Comparison of ENCODE assay signal across 25 cellular contexts in the genomic region with DNA sequence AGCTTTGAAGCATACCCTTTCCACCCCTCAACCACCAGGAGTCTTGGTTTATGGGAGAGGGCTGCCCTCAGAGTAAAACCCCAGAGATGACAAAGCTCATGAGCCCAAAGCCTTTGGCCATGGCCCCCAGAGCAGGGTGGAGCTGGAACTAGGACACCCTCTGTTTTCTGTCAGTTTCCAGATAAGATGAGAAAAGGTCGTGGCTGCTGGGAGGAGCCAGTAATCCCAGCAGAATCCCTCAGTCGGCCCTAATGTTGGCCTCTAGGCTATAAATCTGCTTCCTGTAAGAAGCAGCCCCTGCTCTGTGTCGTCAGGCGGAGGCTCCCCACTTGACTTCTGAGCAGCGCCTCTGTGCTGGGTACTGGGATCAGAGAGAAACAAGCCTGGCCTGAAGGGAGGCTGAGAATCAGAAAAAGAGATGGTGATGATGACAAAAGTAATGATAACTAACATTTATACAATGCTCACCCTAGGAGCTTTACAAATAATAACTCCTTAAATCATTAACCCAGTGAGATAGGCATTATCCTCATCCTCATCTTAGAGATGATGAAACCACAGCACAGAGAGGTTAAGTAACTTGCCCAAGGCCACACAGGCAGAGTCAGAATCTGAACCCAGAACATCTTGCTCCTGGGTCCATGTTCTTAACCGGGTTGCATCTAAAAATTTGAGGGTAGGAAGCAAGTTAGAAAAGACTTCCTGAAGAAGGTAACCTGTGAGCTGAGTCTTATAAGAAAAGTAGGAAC.
DNase-seq lines count a peak whose midpoint lies in the region; ATAC-seq and TF ChIP-seq lines count a peak whose summit lies in the region.
"Had no signal": no experiment of that assay in that cellular context is flagged by ENCODE, and none has a peak within 500 bp of the region (broad histone marks: within the 10 kb centered on the region; RNA-seq: fewer than 3 reads in every experiment).

No MANE protein-coding gene starts in this region.

- peaks cover 70% of the 10 kb centered on the region for H3K4me1 Mint-ChIP-seq in neural progenitor cell
- H3K4me1 Mint-ChIP-seq: activated T-helper 17 cell treated with anti-CD3 and anti-CD28 coated beads, Interleukin-2, amount 50 U/mL, for 72 hours; stimulated activated memory B cell treated with anti-CD40 and anti-IgM and Interleukin-4, amounts not matched to agents 10 μg/mL and 1 μg/mL and 100 μg/mL, for 72 hours had no signal

- H3K27me3 ChIP-seq in adrenal gland (no peaks in the 10 kb centered on the region), right cardiac atrium (ENCODE audit: control insufficient read depth, insufficient read depth) (no peaks in the 10 kb centered on the region), neural progenitor cell (no peaks in the 10 kb centered on the region), left lung (no peaks in the 10 kb centered on the region)
- H3K27me3 ChIP-seq: ascending aorta, suprapubic skin had no signal

- peaks cover 10% of the 10 kb centered on the region for H3F3A ChIP-seq in neural progenitor cell (ENCODE audit: low read depth)

- TF ChIP-seq POLR2A in adrenal gland (IDR thresholded peaks at IDR 0.05) = no peak

- H3K4me1 ChIP-seq in HEK293 (ENCODE audit: control insufficient read depth, insufficient read depth, low read length) = no peaks in the 10 kb centered on the region
- H3K4me1 ChIP-seq in adrenal gland (replicated peaks in 1 of 2) = no peaks in the 10 kb centered on the region
- H3K4me1 ChIP-seq in right cardiac atrium (ENCODE audit: control insufficient read depth, insufficient read depth, low read length) = peaks cover under 1% of the 10 kb centered on the region
- peaks cover 25% of the 10 kb centered on the region for H3K4me1 ChIP-seq in neural progenitor cell
- no peaks in the 10 kb centered on the region for H3K4me1 ChIP-seq in left lung
- H3K4me1 ChIP-seq: ascending aorta had no signal

- no peak overlapping the region for H2AFZ ChIP-seq in neural progenitor cell (replicated peaks)

- no peak overlapping the region for H3K9ac ChIP-seq in neural progenitor cell

- TF ChIP-seq CTCF in HEK293 (tag by site-specific recombination; IDR thresholded peaks at IDR 0.05) (no peak), adrenal gland (IDR thresholded peaks at IDR 0.05) (no peak), neural progenitor cell (IDR thresholded peaks at IDR 0.05) (no peak), left lung (IDR thresholded peaks at IDR 0.05) (no peak)

- POLR2A ChIA-PET in HEK293 (lab: Yijun Ruan, JAX) = no interaction called here

- peak overlapping the region; percentile 42 for H3K27ac Mint-ChIP-seq in neural progenitor cell
- H3K27ac Mint-ChIP-seq: activated CD4-positive, alpha-beta memory T cell treated with anti-CD3 and anti-CD28 coated beads for 36 hours; activated naive CD4-positive, alpha-beta T cell treated with anti-CD3 and anti-CD28 coated beads, Interleukin-2, amount 50 U/mL, for 72 hours; activated T-helper 17 cell treated with anti-CD3 and anti-CD28 coated beads, Interleukin-2, amount 50 U/mL, for 72 hours; stimulated activated memory B cell treated with anti-CD40 and anti-IgM and Interleukin-4, amounts not matched to agents 10 μg/mL and 1 μg/mL and 100 μg/mL, for 72 hours had no signal

- CTCF ChIA-PET in HEK293 (lab: Yijun Ruan, JAX) = interaction anchor here (0.6 kb wide), 1 partner anchor 569 kb away, joined by 5 read pairs; no protein-coding TSS in a partner anchor

- whole genome bisulfite sequencing in adrenal gland, 4 donors = 51 to 61% (median 60%) methylated on average over 6 of the region's 6 CpGs
- WGBS in right cardiac atrium = 62% methylated on average over 6 of the region's 6 CpGs

- H3K9me3 Mint-ChIP-seq in neural progenitor cell = no peaks in the 10 kb centered on the region
- H3K9me3 Mint-ChIP-seq: activated CD4-positive, alpha-beta memory T cell treated with anti-CD3 and anti-CD28 coated beads for 36 hours; activated T-helper 17 cell treated with anti-CD3 and anti-CD28 coated beads, Interleukin-2, amount 50 U/mL, for 72 hours; stimulated activated memory B cell treated with anti-CD40 and anti-IgM and Interleukin-4, amounts not matched to agents 10 μg/mL and 1 μg/mL and 100 μg/mL, for 72 hours had no signal

- no peak overlapping the region for H3K4me3 Mint-ChIP-seq in neural progenitor cell
- H3K4me3 Mint-ChIP-seq: activated CD4-positive, alpha-beta memory T cell treated with anti-CD3 and anti-CD28 coated beads for 36 hours; activated T-helper 17 cell treated with anti-CD3 and anti-CD28 coated beads, Interleukin-2, amount 50 U/mL, for 72 hours; stimulated activated memory B cell treated with anti-CD40 and anti-IgM and Interleukin-4, amounts not matched to agents 10 μg/mL and 1 μg/mL and 100 μg/mL, for 72 hours had no signal

- DNase-seq in adrenal gland (peak in 6 of 7 donors; percentile 14 to 62 (median 24)), right cardiac atrium (peak; percentile 55 to 72 (median 68)), neural progenitor cell (ENCODE audit: low spot score) (no peak), left lung (no peak)
- no peak for DNase-seq in stimulated activated CD4-positive, alpha-beta T cell treated with anti-CD3 and anti-CD28 coated beads, Interleukin-4, amount 100 ng/mL, for 4 hours
- DNase-seq: activated CD4-positive, alpha-beta memory T cell treated with anti-CD3 and anti-CD28 coated beads for 36 hours; activated CD8-positive, alpha-beta memory T cell treated with anti-CD3 and anti-CD28 coated beads, Interleukin-2, amount 50 U/mL, for 48 hours; C1 segment of cervical spinal cord; dorsolateral prefrontal cortex; glutamatergic neuron; left colon; NCI-H1048; NCI-H187 treated with DMSO at 0.1 percent for 48 hours; NCI-H69; small intestine had no signal

- no peaks in the 10 kb centered on the region for H4K20me1 ChIP-seq in neural progenitor cell (ENCODE audit: low read depth)

- H3K27me3 Mint-ChIP-seq in neural progenitor cell (ENCODE audit: insufficient read depth, low read depth) = peaks cover 9% of the 10 kb centered on the region
- H3K27me3 Mint-ChIP-seq: activated CD4-positive, alpha-beta memory T cell treated with anti-CD3 and anti-CD28 coated beads for 36 hours; activated T-helper 17 cell treated with anti-CD3 and anti-CD28 coated beads, Interleukin-2, amount 50 U/mL, for 72 hours; stimulated activated memory B cell treated with anti-CD40 and anti-IgM and Interleukin-4, amounts not matched to agents 10 μg/mL and 1 μg/mL and 100 μg/mL, for 72 hours had no signal

- no peaks in the 10 kb centered on the region for H3K36me3 Mint-ChIP-seq in neural progenitor cell
- H3K36me3 Mint-ChIP-seq: activated CD4-positive, alpha-beta memory T cell treated with anti-CD3 and anti-CD28 coated beads for 36 hours; activated naive CD4-positive, alpha-beta T cell treated with anti-CD3 and anti-CD28 coated beads, Interleukin-2, amount 50 U/mL, for 72 hours; stimulated activated memory B cell treated with anti-CD40 and anti-IgM and Interleukin-4, amounts not matched to agents 10 μg/mL and 1 μg/mL and 100 μg/mL, for 72 hours had no signal

- no peak overlapping the region for H3K27ac ChIP-seq in HEK293 (ENCODE audit: extremely low read depth, low read depth, low read length)
- peak overlapping the region in 2 of 5 donors; percentile 15 to 66 for H3K27ac ChIP-seq in adrenal gland
- H3K27ac ChIP-seq in right cardiac atrium (ENCODE audit: low read length) = peak overlapping the region; percentile 93
- no peak overlapping the region for H3K27ac ChIP-seq in neural progenitor cell
- H3K27ac ChIP-seq in left lung = no peak overlapping the region
- H3K27ac ChIP-seq: ascending aorta, RWPE1 had no signal

- no peaks in the 10 kb centered on the region for H3K9me3 ChIP-seq in HEK293 (ENCODE audit: control insufficient read depth, insufficient read depth, low read depth, low read length)
- no peaks in the 10 kb centered on the region for H3K9me3 ChIP-seq in adrenal gland (replicated peaks in 1 of 3)
- H3K9me3 ChIP-seq in right cardiac atrium (ENCODE audit: control insufficient read depth, low read length) = no peaks in the 10 kb centered on the region
- no peaks in the 10 kb centered on the region for H3K9me3 ChIP-seq in neural progenitor cell (ENCODE audit: low read depth)
- H3K9me3 ChIP-seq in left lung = no peaks in the 10 kb centered on the region
- H3K9me3 ChIP-seq: ascending aorta, suprapubic skin had no signal

- H3K79me2 ChIP-seq in neural progenitor cell (ENCODE audit: low read depth) = no peaks in the 10 kb centered on the region

- H3K4me3 ChIP-seq in HEK293 (ENCODE audit: low read depth, low read length) (no peak overlapping the region), adrenal gland (no peak overlapping the region), right cardiac atrium (ENCODE audit: low read length) (no peak overlapping the region), neural progenitor cell (no peak overlapping the region), left lung (no peak overlapping the region)
- H3K4me3 ChIP-seq: ascending aorta, dorsolateral prefrontal cortex, suprapubic skin had no signal

- ATAC-seq in right cardiac atrium (peak; percentile 51 to 65), left lung (no peak), HG02623 (IDR thresholded peaks at IDR 0.05; ENCODE audit: unreplicated experiment) (no peak), HG02981 (IDR thresholded peaks at IDR 0.05; ENCODE audit: unreplicated experiment) (no peak)
- ATAC-seq: activated CD4-positive, CD25-positive, alpha-beta regulatory T cell treated with anti-CD3 and anti-CD28 coated beads, Interleukin-2, amount 50 U/mL, for 24 hours; activated naive CD4-positive, alpha-beta T cell treated with anti-CD3 and anti-CD28 coated beads, Interleukin-2, amount 50 U/mL, for 72 hours; activated T-helper 17 cell treated with anti-CD3 and anti-CD28 coated beads, Interleukin-2, amount 50 U/mL, for 72 hours; left colon; stimulated activated memory B cell treated with anti-CD40 and anti-IgM and Interleukin-4, amounts not matched to agents 10 μg/mL and 1 μg/mL and 100 μg/mL, for 72 hours had no signal

- H3K4me2 ChIP-seq in neural progenitor cell = no peak overlapping the region

- H3K36me3 ChIP-seq in HEK293 (ENCODE audit: control insufficient read depth in 2 of 2, insufficient read depth in 1 of 2, low read length in 2 of 2) = no peaks in the 10 kb centered on the region
- no peaks in the 10 kb centered on the region for H3K36me3 ChIP-seq in adrenal gland (replicated peaks in 1 of 2)
- no peaks in the 10 kb centered on the region for H3K36me3 ChIP-seq in neural progenitor cell
- H3K36me3 ChIP-seq in left lung = no peaks in the 10 kb centered on the region
- H3K36me3 ChIP-seq: ascending aorta, suprapubic skin had no signal

- intact Hi-C loops in adrenal gland (cut with DNase I) = no loop called here
- intact Hi-C loops in right cardiac atrium (cut with DNase I) = no loop called here
- intact Hi-C loops in left lung (cut with DNase I) = no loop called here

TF ChIP-seq in HEK293, 187 proteins besides CTCF, POLR2A, EP300 and RAD21:
- TF ChIP-seq ZNF768 (tag by site-specific recombination; IDR thresholded peaks at IDR 0.05) (peak; percentile 47; the same call in 1 of the 2 replicates), ZNF624 (tag by site-specific recombination; IDR thresholded peaks at IDR 0.05) (no peak), ZNF433 (tag by site-specific recombination; IDR thresholded peaks at IDR 0.05; ENCODE audit: low read depth) (no peak)
TF ChIP-seq in HEK293: peak in this region for 1.

Comparison
In these comparisons a context has a peak if more than half of its experiments do, and no peak if none do; other contexts are left out.
1. DNase-seq: peak in adrenal gland (6 of 7) and right cardiac atrium (3 of 3); none in neural progenitor cell (single experiment), left lung (0 of 2) and stimulated activated CD4-positive, alpha-beta T cell treated with anti-CD3 and anti-CD28 coated beads, Interleukin-4, amount 100 ng/mL, for 4 hours (0 of 2).
2. ATAC-seq: peak in right cardiac atrium (2 of 2); none in left lung (single experiment), HG02623 (single experiment) and HG02981 (single experiment).